In genomic region chr3:138397983-138398382, GRCh38 we compare ENCODE assay signal across 15 cellular contexts. TPM values are rescaled to one million over a fixed set of nuclear protein-coding genes. Genes with fewer than 3 reads are reported as not detected.
DNase-seq lines count a peak whose midpoint lies in the region; ATAC-seq and TF ChIP-seq lines count a peak whose summit lies in the region.
"Had no signal": no experiment of that assay in that cellular context is flagged by ENCODE, and none has a peak within 500 bp of the region (broad histone marks: within the 10 kb centered on the region; RNA-seq: fewer than 3 reads in every experiment).

No MANE protein-coding gene starts in this region.

- dilution Hi-C loops in mammary epithelial cell (cut with HindIII; ENCODE audit: low sequenced_read_pairs) = no loop called here

- no peaks in the 10 kb centered on the region for H3K9me3 ChIP-seq in BE2C
- H3K9me3 ChIP-seq in mammary epithelial cell (replicated peaks; ENCODE audit: insufficient read depth, low read length) = no peaks in the 10 kb centered on the region

- WGBS in mammary epithelial cell (ENCODE audit: low coverage, missing lambda C conversion rate) = 49% methylated on average over 4 of the region's 4 CpGs

- H3K27ac ChIP-seq in mammary epithelial cell (ENCODE audit: insufficient read depth, low read depth, low read length) = no peak overlapping the region
- H3K27ac ChIP-seq: HL-60, SK-N-MC had no signal

- H3K4me1 ChIP-seq in BE2C (no peaks in the 10 kb centered on the region), mammary epithelial cell (ENCODE audit: insufficient read depth, low read length) (no peaks in the 10 kb centered on the region)

- ATAC-seq in GM21515 (IDR thresholded peaks at IDR 0.05; ENCODE audit: unreplicated experiment) (no peak), HG03442 (IDR thresholded peaks at IDR 0.05; ENCODE audit: unreplicated experiment) (no peak)
- ATAC-seq: CD8-positive, alpha-beta T cell had no signal

- TF ChIP-seq CTCF in BE2C (IDR thresholded peaks at IDR 0.05; ENCODE audit: low read depth, low read length) = 0 out of 2 replicates have a peak, but pooled peaks have one; percentile 13
- peak; percentile 29 to 65 for TF ChIP-seq CTCF in mammary epithelial cell (conservative IDR thresholded peaks at IDR 0.05 in 1 of 2, IDR thresholded peaks at IDR 0.05 in 1 of 2; ENCODE audit: extremely low read depth in 1 of 2, insufficient read depth in 1 of 2, low read depth in 1 of 2, low read length in 2 of 2)
- peak; percentile 10 for TF ChIP-seq CTCF in kidney epithelial cell (IDR thresholded peaks at IDR 0.05; ENCODE audit: insufficient read depth, low read length, poor library complexity, severe bottlenecking)

- no peak for DNase-seq in BE2C
- no peak for DNase-seq in mammary epithelial cell
- DNase-seq in kidney epithelial cell (ENCODE audit: low read depth) = no peak
- DNase-seq in NCI-H2107 (lab: John Stamatoyannopoulos, UW) = no peak
- no peak for DNase-seq in HK-2 (ENCODE audit: unreplicated experiment)
- DNase-seq: CD8-positive, alpha-beta T cell; mesenchymal stem cell; NCI-H2081 treated with DMSO at 0.1 percent for 48 hours; NK-92 treated with Interleukin-12 subunit alpha and Interleukin-12 subunit beta, amount 100 ng/mL, for 24 hours had no signal

- no peak overlapping the region for H3K4me3 ChIP-seq in BE2C (ENCODE audit: low read depth, low read length)
- no peak overlapping the region for H3K4me3 ChIP-seq in mammary epithelial cell (replicated peaks in 1 of 3; ENCODE audit: insufficient read depth in 1 of 3, low read depth in 2 of 3, low read length in 3 of 3)
- H3K4me3 ChIP-seq in kidney epithelial cell (ENCODE audit: low read depth, low read length) = no peak overlapping the region
- H3K4me3 ChIP-seq: SK-N-MC had no signal

- H3K79me2 ChIP-seq in mammary epithelial cell (ENCODE audit: insufficient read depth, low read length) = no peaks in the 10 kb centered on the region

- H2AFZ ChIP-seq in mammary epithelial cell (ENCODE audit: low read depth, low read length) = no peak overlapping the region

- H3K27me3 ChIP-seq in BE2C = no peaks in the 10 kb centered on the region
- no peaks in the 10 kb centered on the region for H3K27me3 ChIP-seq in mammary epithelial cell (ENCODE audit: insufficient read depth, low read length)
- H3K27me3 ChIP-seq in kidney epithelial cell (ENCODE audit: control insufficient read depth, insufficient read depth, low read length) = no peaks in the 10 kb centered on the region

- no peak overlapping the region for H3K4me2 ChIP-seq in mammary epithelial cell (ENCODE audit: insufficient read depth, low read depth, low read length)

- TF ChIP-seq EP300 in Ishikawa (IDR thresholded peaks at IDR 0.05; ENCODE audit: borderline replicate concordance) = no peak

- CTCF ChIA-PET in mammary epithelial cell (lab: Charles Lee; ENCODE audit: low non-redundant PET) = no interaction called here

- no TSS peak for BruUV-seq in mammary epithelial cell (replicated peaks; lab: Mats Ljungman, UMichigan)

- H3K36me3 ChIP-seq in BE2C = no peaks in the 10 kb centered on the region
- no peaks in the 10 kb centered on the region for H3K36me3 ChIP-seq in mammary epithelial cell (ENCODE audit: insufficient read depth, low read length)
- H3K36me3 ChIP-seq in kidney epithelial cell (ENCODE audit: control insufficient read depth, insufficient read depth, low read length) = no peaks in the 10 kb centered on the region

- H4K20me1 ChIP-seq in mammary epithelial cell (ENCODE audit: insufficient read depth, low read length) = no peaks in the 10 kb centered on the region

- TF ChIP-seq RAD21 in Ishikawa (IDR thresholded peaks at IDR 0.05; ENCODE audit: low read depth) = peak; percentile 21; the same call in 1 of the 2 replicates

- intact Hi-C loops in mammary epithelial cell (cut with micrococcal nuclease) = loop anchor here (1.0 to 2.0 kb wide), 2 partner anchors 66 to 217 kb away; no protein-coding TSS in a partner anchor

- in situ Hi-C loops in mammary epithelial cell (cut with MboI; ENCODE audit: low sequenced_read_pairs in 2 of 2) = no loop called here

- H3K9ac ChIP-seq in mammary epithelial cell (ENCODE audit: insufficient read depth, low read length) = no peak overlapping the region

TF ChIP-seq in Ishikawa, 13 proteins besides CTCF, POLR2A, EP300 and RAD21:
- TF ChIP-seq REST (IDR thresholded peaks at IDR 0.05; ENCODE audit: low read depth) = no peak
- no peak for TF ChIP-seq YY1 (IDR thresholded peaks at IDR 0.05; ENCODE audit: low read depth)
- TF ChIP-seq EGR1 (IDR thresholded peaks at IDR 0.05) = no peak
- TF ChIP-seq NFIC (IDR thresholded peaks at IDR 0.05) = no peak
- TF ChIP-seq, protein P1, sequence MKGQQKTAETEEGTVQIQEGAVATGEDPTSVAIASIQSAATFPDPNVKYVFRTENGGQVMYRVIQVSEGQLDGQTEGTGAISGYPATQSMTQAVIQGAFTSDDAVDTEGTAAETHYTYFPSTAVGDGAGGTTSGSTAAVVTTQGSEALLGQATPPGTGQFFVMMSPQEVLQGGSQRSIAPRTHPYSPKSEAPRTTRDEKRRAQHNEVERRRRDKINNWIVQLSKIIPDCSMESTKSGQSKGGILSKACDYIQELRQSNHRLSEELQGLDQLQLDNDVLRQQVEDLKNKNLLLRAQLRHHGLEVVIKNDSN (IDR thresholded peaks at IDR 0.05) = no peak
- TF ChIP-seq FOXM1 (IDR thresholded peaks at IDR 0.05; ENCODE audit: borderline replicate concordance, low read depth) = no peak
- no peak for TF ChIP-seq TAF1 (IDR thresholded peaks at IDR 0.05; ENCODE audit: low read depth)
- TF ChIP-seq TCF12 (IDR thresholded peaks at IDR 0.05; ENCODE audit: low read depth) = no peak
- no peak for TF ChIP-seq MAX (IDR thresholded peaks at IDR 0.05)
- TF ChIP-seq ZBTB7A (IDR thresholded peaks at IDR 0.05; ENCODE audit: low read depth) = no peak
- no peak for TF ChIP-seq TEAD4 (IDR thresholded peaks at IDR 0.05)
- TF ChIP-seq CEBPB (IDR thresholded peaks at IDR 0.05) = no peak
- no peak for TF ChIP-seq CREB1 (IDR thresholded peaks at IDR 0.05; ENCODE audit: low read depth)
TF ChIP-seq in Ishikawa: peak in this region for 0.

RNA-seq across cellular contexts. Expression of gene ESYT3, which starts 36.4 kb away (rescaled TPM):
- polyA plus RNA-seq in BE2C (2012; ENCODE audit: insufficient read depth, insufficient read length, low read depth) = 0.28 TPM
- total RNA-seq in mammary epithelial cell (1 to 10 TPM; 1.5 to 2.8 TPM), kidney epithelial cell (1.9 and 3.5 TPM in 2 replicates)
- 0.41 TPM for polyA plus RNA-seq in mammary epithelial cell
- not detected for polyA minus RNA-seq in mammary epithelial cell
- total RNA-seq: CD8-positive, alpha-beta T cell; G401 had no signal

RNA-seq across cellular contexts. Expression of gene MRAS, which starts 49.6 kb away (rescaled TPM):
- polyA plus RNA-seq in BE2C (2012; ENCODE audit: insufficient read depth, insufficient read length, low read depth) = 0.36 TPM
- total RNA-seq in mammary epithelial cell = 10 to 100 TPM; 16.4 to 55.3 TPM
- polyA plus RNA-seq in mammary epithelial cell = 14.3 TPM
- 12.7 TPM for polyA minus RNA-seq in mammary epithelial cell
- 32.6 and 35.0 TPM in 2 replicates for total RNA-seq in kidney epithelial cell
- total RNA-seq: CD8-positive, alpha-beta T cell had no signal
